ENCODE assay signal across 8 cellular contexts in the genomic region with DNA sequence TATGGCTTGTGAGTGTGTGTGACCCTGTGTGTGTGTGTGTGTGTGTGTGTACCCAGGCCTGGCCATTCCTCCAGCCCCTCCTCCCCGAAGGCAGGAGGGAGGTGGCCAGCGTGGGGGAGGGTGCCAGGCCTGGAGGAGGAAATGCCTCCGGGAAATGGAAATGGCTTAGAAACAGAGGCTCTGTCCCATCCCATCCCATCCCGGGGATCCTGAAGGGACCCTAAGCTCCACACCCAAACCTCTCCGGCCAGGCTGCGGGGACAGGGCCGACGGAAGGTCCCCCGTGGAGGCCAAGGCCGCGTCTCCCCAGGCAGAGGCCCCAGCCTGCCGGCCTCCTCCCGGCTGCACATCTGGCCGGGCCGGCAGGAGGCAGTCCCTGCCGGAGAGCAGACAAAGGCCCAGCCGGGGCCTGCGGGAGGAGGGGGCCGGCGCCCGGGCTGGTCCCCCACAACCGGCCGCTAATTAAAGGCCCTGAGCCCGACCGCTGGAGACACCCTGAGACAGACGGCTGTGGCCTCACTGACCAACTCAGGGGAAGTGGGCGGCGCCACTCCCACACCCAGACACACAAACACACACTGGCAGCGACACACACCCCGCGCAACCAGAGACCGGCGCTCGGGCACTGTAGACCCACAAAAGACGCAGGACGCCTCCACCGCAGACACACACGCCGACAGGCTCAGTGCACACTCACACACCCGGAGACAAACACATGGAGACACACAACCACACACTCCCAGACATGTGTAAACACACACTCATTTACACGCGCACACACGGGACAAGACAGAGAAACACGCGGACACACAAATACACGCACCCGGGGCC. TPM values are rescaled to one million over a fixed set of nuclear protein-coding genes. Genes with fewer than 3 reads are reported as not detected.
DNase-seq lines count a peak whose midpoint lies in the region; ATAC-seq and TF ChIP-seq lines count a peak whose summit lies in the region.

No MANE protein-coding gene starts in this region.

- DNase-seq in CD1c-positive myeloid dendritic cell (ENCODE audit: extremely low spot score) (peak; percentile 47), MG63 (peak; percentile 89), brain pericyte (ENCODE audit: low read depth, low spot score) (peak; percentile 44), islet precursor cell (peak; percentile 90), BE2C (no peak)
- DNase-seq in stimulated activated CD8-positive, alpha-beta memory T cell treated with anti-CD3 and anti-CD28 coated beads, Interleukin-4, amount 100 ng/mL, for 24 hours (ENCODE audit: low read depth): peak; percentile 22

- TF ChIP-seq CTCF in BE2C (IDR thresholded peaks at IDR 0.05; ENCODE audit: low read depth, low read length): no peak

- H3K27me3 ChIP-seq in MG63: no peaks in the 10 kb centered on the region
- H3K27me3 ChIP-seq in BE2C: peaks cover 12% of the 10 kb centered on the region

- peak overlapping the region; percentile 65 for H3K4me3 ChIP-seq in MG63
- H3K4me3 ChIP-seq in BE2C (ENCODE audit: low read depth, low read length): no peak overlapping the region

- H3K4me1 ChIP-seq in BE2C: no peaks in the 10 kb centered on the region

- ATAC-seq in GM21825 (IDR thresholded peaks at IDR 0.05; ENCODE audit: unreplicated experiment) (no peak), GM18873 (IDR thresholded peaks at IDR 0.05; ENCODE audit: low FRiP score, unreplicated experiment) (no peak)

- peaks cover 21% of the 10 kb centered on the region for H3K36me3 ChIP-seq in MG63
- no peaks in the 10 kb centered on the region for H3K36me3 ChIP-seq in BE2C

- peaks cover 7% of the 10 kb centered on the region for H3K9me3 ChIP-seq in MG63
- no peaks in the 10 kb centered on the region; the same call in 1 of the 2 replicates for H3K9me3 ChIP-seq in BE2C

RNA-seq across cellular contexts. Expression of a gene that starts 1.1 kb away (rescaled TPM):
- total RNA-seq in MG63 (2014; rRNA removed; shearing (Covaris generic); ENCODE audit: low replicate concordance): 4.7 and 17.0 TPM in 2 replicates
- 1.4 TPM for polyA plus RNA-seq in BE2C (2012; ENCODE audit: insufficient read depth, insufficient read length, low read depth)

RNA-seq across cellular contexts. Expression of a gene that starts 21.0 kb away (rescaled TPM):
- not detected in 2 replicates for total RNA-seq in MG63 (2014; rRNA removed; shearing (Covaris generic); ENCODE audit: low replicate concordance)
- polyA plus RNA-seq in BE2C (2012; ENCODE audit: insufficient read depth, insufficient read length, low read depth): not detected

RNA-seq across cellular contexts. Expression of a gene that starts 32.2 kb away (rescaled TPM):
- not detected in 2 replicates for total RNA-seq in MG63 (2014; rRNA removed; shearing (Covaris generic); ENCODE audit: low replicate concordance)
- not detected for polyA plus RNA-seq in BE2C (2012; ENCODE audit: insufficient read depth, insufficient read length, low read depth)
